26 cellular contexts compared by ENCODE assay signal in genomic region chr22:50573491-50574382, GRCh38. TPM values are rescaled to one million over a fixed set of nuclear protein-coding genes. Genes with fewer than 3 reads are reported as not detected.
"Had no signal": no experiment of that assay in that cellular context is flagged by ENCODE, and none has a peak within 500 bp of the region (broad histone marks: within the 10 kb centered on the region; RNA-seq: fewer than 3 reads in every experiment).

No MANE protein-coding gene starts in this region.

- DNase-seq: activated CD4-positive, alpha-beta T cell treated with anti-CD3 and anti-CD28 coated beads for 36 hours; activated CD4-positive, alpha-beta T cell treated with anti-CD3 and anti-CD28 coated beads, Interleukin-2, amount 10 ng/mL, durations not matched to agents 7 days and 5 days; activated CD4-positive, alpha-beta T cell treated with anti-CD3 and anti-CD28 coated beads, Interleukin-2, amount 50 U/mL, for 48 hours; activated CD8-positive, alpha-beta T cell treated with anti-CD3 and anti-CD28 coated beads, Interleukin-2, amount 10 ng/mL, durations not matched to agents 7 days and 5 days; activated gamma-delta T cell treated with Interleukin-2 at 50 U/mL for 16 hours; activated naive CD4-positive, alpha-beta T cell treated with anti-CD3 and anti-CD28 coated beads for 36 hours; activated naive CD8-positive, alpha-beta T cell treated with anti-CD3 and anti-CD28 coated beads for 36 hours; activated T-cell treated with anti-CD3 and anti-CD28 coated beads for 4 hours; activated T-cell treated with anti-CD3 and anti-CD28 coated beads, Interleukin-2, amount 50 U/mL, for 4 hours; amniotic stem cell; Karpas-422; NCI-H1105 treated with DMSO at 0.1 percent for 48 hours; NCI-H1436; NCI-H1694; NCI-H1930; NCI-H2081 treated with DMSO at 0.1 percent for 48 hours; NCI-H345; NCI-H524 treated with DMSO at 0.1 percent for 48 hours; SHP77 treated with DMSO at 0.1 percent for 48 hours; SK-N-SH had no signal

- H3K4me3 ChIP-seq: ascending aorta, cardiac muscle cell, SJSA1 had no signal

- H3K9me3 ChIP-seq: ascending aorta, SJSA1, SK-N-SH had no signal

- H3K27ac ChIP-seq: ascending aorta, cardiac muscle cell, SJSA1 had no signal

- H3K4me1 ChIP-seq: SJSA1 had no signal

- H3K4me2 ChIP-seq: SK-N-SH had no signal

- H3K36me3 ChIP-seq: ascending aorta, SJSA1 had no signal

- H3K9ac ChIP-seq: SK-N-SH had no signal

- ATAC-seq: activated CD4-positive, alpha-beta T cell treated with anti-CD3 and anti-CD28 coated beads for 36 hours; activated CD4-positive, CD25-positive, alpha-beta regulatory T cell treated with anti-CD3 and anti-CD28 coated beads, Interleukin-2, amount 50 U/mL, for 24 hours; activated CD8-positive, alpha-beta T cell treated with anti-CD3 and anti-CD28 coated beads, Interleukin-2, amount 10 ng/mL, durations not matched to agents 7 days and 5 days; activated T-cell treated with anti-CD3 and anti-CD28 coated beads, Interleukin-2, amount 50 U/mL, for 4 hours; Panc1; WTC11 had no signal

- H3K27me3 ChIP-seq: cardiac muscle cell, SJSA1 had no signal

RNA-seq across cellular contexts. Expression of gene SYCE3, which starts 11.0 kb away (rescaled TPM):
- polyA plus RNA-seq: cardiac muscle cell had no signal
